9 cellular contexts compared by ENCODE assay signal in genomic region chr14:104116544-104117340, GRCh38. TPM values are rescaled to one million over a fixed set of nuclear protein-coding genes. Genes with fewer than 3 reads are reported as not detected.
DNase-seq lines count a peak whose midpoint lies in the region; ATAC-seq and TF ChIP-seq lines count a peak whose summit lies in the region.
"Had no signal": no experiment of that assay in that cellular context is flagged by ENCODE, and none has a peak within 500 bp of the region (broad histone marks: within the 10 kb centered on the region; RNA-seq: fewer than 3 reads in every experiment).

No MANE protein-coding gene starts in this region.

- peak overlapping the region; percentile 50 for H3K27ac Mint-ChIP-seq in Caco-2 (ENCODE audit: unreplicated experiment)
- H3K27ac Mint-ChIP-seq in WTC11: no peak overlapping the region
- H3K27ac Mint-ChIP-seq in activated CD4-positive, alpha-beta memory T cell treated with anti-CD3 and anti-CD28 coated beads for 36 hours: no peak overlapping the region
- H3K27ac Mint-ChIP-seq: progenitor cell of endocrine pancreas had no signal

- TF ChIP-seq POLR2A in erythroblast (IDR thresholded peaks at IDR 0.05; ENCODE audit: low read length): no peak

- peaks cover 13% of the 10 kb centered on the region for H3K4me1 ChIP-seq in Caco-2
- peaks cover 0 to 19% (median 14%) of the 10 kb centered on the region in 9 donors for H3K4me1 ChIP-seq in heart right ventricle
- H3K4me1 ChIP-seq in rectal smooth muscle tissue (ENCODE audit: control insufficient read depth, insufficient read depth, low read length): no peaks in the 10 kb centered on the region

- no peak overlapping the region for H3K27ac ChIP-seq in heart right ventricle
- H3K27ac ChIP-seq in rectal smooth muscle tissue (ENCODE audit: low read depth, low read length): no peak overlapping the region

- H3K27me3 ChIP-seq in Caco-2 (replicated peaks; ENCODE audit: control insufficient read depth, insufficient read depth, low read length): no peaks in the 10 kb centered on the region
- H3K27me3 ChIP-seq in heart right ventricle: peaks cover 21 to 75% (median 62%) of the 10 kb centered on the region in 7 donors
- H3K27me3 ChIP-seq in rectal smooth muscle tissue (ENCODE audit: control insufficient read depth, insufficient read depth, low read length): peaks cover 18% of the 10 kb centered on the region

- no peaks in the 10 kb centered on the region for H3K9me3 ChIP-seq in Caco-2
- no peaks in the 10 kb centered on the region for H3K9me3 ChIP-seq in heart right ventricle

- peak overlapping the region; percentile 56 for H3K9ac ChIP-seq in rectal smooth muscle tissue (ENCODE audit: low read length)

- no TSS peak for BruUV-seq in Caco-2 (replicated peaks; lab: Mats Ljungman, UMichigan)

- H3K4me3 Mint-ChIP-seq in Caco-2 (ENCODE audit: unreplicated experiment) (peak overlapping the region; percentile 74), WTC11 (peak overlapping the region; percentile 46)
- no peak overlapping the region for H3K4me3 Mint-ChIP-seq in activated CD4-positive, alpha-beta memory T cell treated with anti-CD3 and anti-CD28 coated beads for 36 hours

- WGBS in heart right ventricle, 2 donors: 2% methylated on average over 77 to 91 of the region's 91 CpGs

- CTCF ChIA-PET in Caco-2 (lab: Charles Lee): interaction anchor here (0.6 to 3.1 kb wide), 4 partner anchors 20 to 1677 kb away, joined by 4 to 9 read pairs (median 6); no protein-coding TSS in a partner anchor
- CTCF ChIA-PET in WTC11 (lab: Charles Lee): interaction anchor here (0.6 to 3.2 kb wide), 6 partner anchors 20 to 190 kb away, joined by 3 to 13 read pairs (median 4); no protein-coding TSS in a partner anchor
- CTCF ChIA-PET in activated CD4-positive, alpha-beta memory T cell treated with anti-CD3 and anti-CD28 coated beads for 36 hours (lab: Charles Lee): no interaction called here
- CTCF ChIA-PET in GM10248 (lab: Yijun Ruan, JAX): interaction anchor here (1.5 kb wide), 1 partner anchor 39 kb away, joined by 3 read pairs; no protein-coding TSS in a partner anchor

- intact Hi-C loops in Caco-2 (cut with micrococcal nuclease; ENCODE audit: unreplicated experiment) (no loop called here), heart right ventricle (cut with DNase I) (no loop called here)
- intact Hi-C loops in activated CD4-positive, alpha-beta memory T cell treated with anti-CD3 and anti-CD28 coated beads for 36 hours (cut with micrococcal nuclease): no loop called here

- ATAC-seq in WTC11: peak; percentile 36
- ATAC-seq in heart right ventricle: peak in 2 of 8 donors; percentile 47 to 51

- H3K36me3 Mint-ChIP-seq in Caco-2 (ENCODE audit: insufficient read depth, unreplicated experiment) (no peaks in the 10 kb centered on the region), WTC11 (no peaks in the 10 kb centered on the region)
- H3K36me3 Mint-ChIP-seq in activated CD4-positive, alpha-beta memory T cell treated with anti-CD3 and anti-CD28 coated beads for 36 hours: no peaks in the 10 kb centered on the region

- POLR2A ChIA-PET in Caco-2 (lab: Charles Lee) (interaction anchor here (0.6 kb wide), 2 partner anchors 571 to 904 kb away, joined by 4 read pairs; no protein-coding TSS in a partner anchor), WTC11 (lab: Charles Lee) (no interaction called here), GM10248 (lab: Yijun Ruan, JAX) (no interaction called here)
- POLR2A ChIA-PET in activated CD4-positive, alpha-beta memory T cell treated with anti-CD3 and anti-CD28 coated beads for 36 hours (lab: Charles Lee): no interaction called here

- DNase-seq in Caco-2 (peak; percentile 73 to 87), WTC11 (ENCODE audit: low spot score) (peak; percentile 34), heart right ventricle (peak in 1 of 2 donors; percentile 10), erythroblast (lab: John Stamatoyannopoulos, UW) (no peak), GM10248 (ENCODE audit: extremely low spot score) (no peak), nucleus accumbens (lab: John Stamatoyannopoulos, UW) (no peak)
- DNase-seq in activated CD4-positive, alpha-beta memory T cell treated with anti-CD3 and anti-CD28 coated beads for 36 hours: no peak

- no peaks in the 10 kb centered on the region for H3K27me3 Mint-ChIP-seq in Caco-2 (ENCODE audit: insufficient read depth, unreplicated experiment)
- peaks cover 26% of the 10 kb centered on the region for H3K27me3 Mint-ChIP-seq in WTC11 (ENCODE audit: low read depth)
- H3K27me3 Mint-ChIP-seq in activated CD4-positive, alpha-beta memory T cell treated with anti-CD3 and anti-CD28 coated beads for 36 hours: peaks cover 23% of the 10 kb centered on the region

- H3K36me3 ChIP-seq in Caco-2 (ENCODE audit: control insufficient read depth, insufficient read depth, low read length) (no peaks in the 10 kb centered on the region), heart right ventricle (no peaks in the 10 kb centered on the region), rectal smooth muscle tissue (ENCODE audit: control insufficient read depth, insufficient read depth, low read length) (no peaks in the 10 kb centered on the region)

- H3K4me1 Mint-ChIP-seq in Caco-2 (ENCODE audit: low read depth, unreplicated experiment) (no peaks in the 10 kb centered on the region), WTC11 (no peaks in the 10 kb centered on the region)
- H3K4me1 Mint-ChIP-seq in activated CD4-positive, alpha-beta memory T cell treated with anti-CD3 and anti-CD28 coated beads for 36 hours (ENCODE audit: low read depth): no peaks in the 10 kb centered on the region

- H3K4me3 ChIP-seq in Caco-2 (ENCODE audit: low read depth, low read length): peak overlapping the region; percentile 56
- peak overlapping the region; percentile 14 to 51 (median 42) for H3K4me3 ChIP-seq in heart right ventricle
- H3K4me3 ChIP-seq in rectal smooth muscle tissue (ENCODE audit: low read length): peak overlapping the region; percentile 54

- H3K9me3 Mint-ChIP-seq in Caco-2 (ENCODE audit: unreplicated experiment) (no peaks in the 10 kb centered on the region), WTC11 (no peaks in the 10 kb centered on the region)
- no peaks in the 10 kb centered on the region for H3K9me3 Mint-ChIP-seq in activated CD4-positive, alpha-beta memory T cell treated with anti-CD3 and anti-CD28 coated beads for 36 hours

- no peak for TF ChIP-seq CTCF in Caco-2 (IDR thresholded peaks at IDR 0.05; ENCODE audit: insufficient read depth in 1 of 2, low read depth in 1 of 2, low read length in 1 of 2, severe bottlenecking in 1 of 2, unreplicated experiment in 1 of 2)
- TF ChIP-seq CTCF in WTC11 (IDR thresholded peaks at IDR 0.05): no peak
- no peak for TF ChIP-seq CTCF in heart right ventricle (IDR thresholded peaks at IDR 0.05)
- TF ChIP-seq CTCF in GM10248 (IDR thresholded peaks at IDR 0.05; ENCODE audit: control extremely low read depth, extremely low read depth, low read depth, missing control alignments): no peak

TF ChIP-seq in WTC11, 78 proteins besides CTCF, POLR2A, EP300 and RAD21:
- TF ChIP-seq, protein P1, sequence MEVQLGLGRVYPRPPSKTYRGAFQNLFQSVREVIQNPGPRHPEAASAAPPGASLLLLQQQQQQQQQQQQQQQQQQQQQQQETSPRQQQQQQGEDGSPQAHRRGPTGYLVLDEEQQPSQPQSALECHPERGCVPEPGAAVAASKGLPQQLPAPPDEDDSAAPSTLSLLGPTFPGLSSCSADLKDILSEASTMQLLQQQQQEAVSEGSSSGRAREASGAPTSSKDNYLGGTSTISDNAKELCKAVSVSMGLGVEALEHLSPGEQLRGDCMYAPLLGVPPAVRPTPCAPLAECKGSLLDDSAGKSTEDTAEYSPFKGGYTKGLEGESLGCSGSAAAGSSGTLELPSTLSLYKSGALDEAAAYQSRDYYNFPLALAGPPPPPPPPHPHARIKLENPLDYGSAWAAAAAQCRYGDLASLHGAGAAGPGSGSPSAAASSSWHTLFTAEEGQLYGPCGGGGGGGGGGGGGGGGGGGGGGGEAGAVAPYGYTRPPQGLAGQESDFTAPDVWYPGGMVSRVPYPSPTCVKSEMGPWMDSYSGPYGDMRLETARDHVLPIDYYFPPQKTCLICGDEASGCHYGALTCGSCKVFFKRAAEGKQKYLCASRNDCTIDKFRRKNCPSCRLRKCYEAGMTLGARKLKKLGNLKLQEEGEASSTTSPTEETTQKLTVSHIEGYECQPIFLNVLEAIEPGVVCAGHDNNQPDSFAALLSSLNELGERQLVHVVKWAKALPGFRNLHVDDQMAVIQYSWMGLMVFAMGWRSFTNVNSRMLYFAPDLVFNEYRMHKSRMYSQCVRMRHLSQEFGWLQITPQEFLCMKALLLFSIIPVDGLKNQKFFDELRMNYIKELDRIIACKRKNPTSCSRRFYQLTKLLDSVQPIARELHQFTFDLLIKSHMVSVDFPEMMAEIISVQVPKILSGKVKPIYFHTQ (CRISPR knock-in tag; IDR thresholded peaks at IDR 0.05): no peak
- 0 out of 2 replicates have a peak, but pooled peaks have one; percentile 34 for TF ChIP-seq ZNF121 (CRISPR knock-in tag; IDR thresholded peaks at IDR 0.05)

RNA-seq across cellular contexts. Expression of gene KIF26A, which starts 21.6 kb away (rescaled TPM):
- total RNA-seq in Caco-2 (2022) (4.2 and 5.5 TPM in 2 replicates), WTC11 (2021) (36.4 to 53.4 TPM (median 39.5 TPM) in 3 replicates), heart right ventricle (10 to 100 TPM in 1 of 10 donors, 1 to 10 TPM in 9; 5.7 to 12.2 (median 6.7) TPM)
- 1 to 10 TPM; 4.1 to 5.9 TPM for polyA plus RNA-seq in heart right ventricle
- total RNA-seq in activated CD4-positive, alpha-beta memory T cell treated with anti-CD3 and anti-CD28 coated beads for 36 hours: under 1 TPM; 0.29 to 0.38 TPM

RNA-seq across cellular contexts. Expression of gene ASPG, which starts 31.2 kb away (rescaled TPM):
- total RNA-seq in Caco-2 (2022) (not detected in 2 replicates), WTC11 (2021) (3.4 to 3.8 TPM (median 3.5 TPM) in 3 replicates), heart right ventricle (10 to 100 TPM in 8 of 10 donors, 1 to 10 TPM in 2; 6.0 to 32.0 (median 16.3) TPM)
- 10 to 100 TPM in 1 of 2 donors, 1 to 10 TPM in 1; 2.8 to 13.8 TPM for polyA plus RNA-seq in heart right ventricle
- total RNA-seq in activated CD4-positive, alpha-beta memory T cell treated with anti-CD3 and anti-CD28 coated beads for 36 hours: not detected
- total RNA-seq: progenitor cell of endocrine pancreas had no signal

Comparison
In these comparisons a context has a peak if more than half of its experiments do, and no peak if none do; other contexts are left out.
1. DNase-seq: peak in Caco-2 (2 of 2) and WTC11 (single experiment); none in erythroblast (0 of 2), activated CD4-positive, alpha-beta memory T cell treated with anti-CD3 and anti-CD28 coated beads for 36 hours (single experiment), GM10248 (single experiment) and nucleus accumbens (0 of 56).
2. Peak in every context shown above with its lines, with median percentiles within 50 percentile points of each other: H3K4me3 ChIP-seq.